In the genomic region with DNA sequence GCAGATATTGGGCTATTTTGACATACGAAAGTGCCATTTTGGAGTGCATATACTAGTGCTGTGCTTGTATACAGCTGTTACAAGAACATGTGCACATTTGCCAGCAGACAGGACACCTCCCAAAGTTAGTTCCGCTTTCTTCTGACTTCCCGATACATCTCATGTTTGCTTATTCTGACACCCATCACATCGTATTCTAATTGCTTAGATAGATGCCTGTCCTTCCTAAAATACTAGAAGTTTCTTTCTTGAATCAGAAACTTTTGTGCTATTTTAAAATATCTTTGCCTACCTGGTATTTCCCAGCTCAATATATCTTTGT, we compare ENCODE assay signal across 16 cellular contexts.
"Had no signal": no experiment of that assay in that cellular context is flagged by ENCODE, and none has a peak within 500 bp of the region (broad histone marks: within the 10 kb centered on the region; RNA-seq: fewer than 3 reads in every experiment).

No MANE protein-coding gene starts in this region.

- H3K9me3 ChIP-seq: gastrocnemius medialis, heart left ventricle, stomach, testis, upper lobe of left lung had no signal

- DNase-seq: activated CD4-positive, alpha-beta T cell treated with anti-CD3 and anti-CD28 coated beads for 1 hour; activated CD4-positive, alpha-beta T cell treated with anti-CD3 and anti-CD28 coated beads, Interleukin-2, amount 50 U/mL, for 48 hours; activated naive CD4-positive, alpha-beta T cell treated with anti-CD3 and anti-CD28 coated beads, Interleukin-2, amount 50 U/mL, for 16 hours; activated T-cell treated with anti-CD3 and anti-CD28 coated beads, Interleukin-2, amount 50 U/mL, for 1 hour; gastrocnemius medialis; heart left ventricle; left cardiac atrium; midbrain; stimulated activated CD4-positive, alpha-beta T cell treated with anti-CD3 and anti-CD28 coated beads, Interleukin-1b, Interleukin-23, amount 100 ng/mL, for 48 hours; stomach; testis; upper lobe of left lung had no signal

- FAIRE-seq: astrocyte had no signal

- H3K27me3 ChIP-seq: cardiac muscle cell, gastrocnemius medialis, heart left ventricle, neural progenitor cell, stomach, testis, upper lobe of left lung had no signal

- H3K36me3 ChIP-seq: cardiac muscle cell, gastrocnemius medialis, neural progenitor cell, upper lobe of left lung had no signal

- H3K27ac ChIP-seq: cardiac muscle cell, gastrocnemius medialis, heart left ventricle, neural progenitor cell, stomach, testis, upper lobe of left lung had no signal

- H3K4me1 ChIP-seq: gastrocnemius medialis, heart left ventricle, neural progenitor cell, testis, upper lobe of left lung had no signal

- ATAC-seq: gastrocnemius medialis, left cardiac atrium, sciatic nerve had no signal

- H3K4me3 ChIP-seq: cardiac muscle cell, gastrocnemius medialis, heart left ventricle, neural progenitor cell, stomach, testis, upper lobe of left lung had no signal
